Comparison of ENCODE assay signal across 17 cellular contexts in the genomic region with DNA sequence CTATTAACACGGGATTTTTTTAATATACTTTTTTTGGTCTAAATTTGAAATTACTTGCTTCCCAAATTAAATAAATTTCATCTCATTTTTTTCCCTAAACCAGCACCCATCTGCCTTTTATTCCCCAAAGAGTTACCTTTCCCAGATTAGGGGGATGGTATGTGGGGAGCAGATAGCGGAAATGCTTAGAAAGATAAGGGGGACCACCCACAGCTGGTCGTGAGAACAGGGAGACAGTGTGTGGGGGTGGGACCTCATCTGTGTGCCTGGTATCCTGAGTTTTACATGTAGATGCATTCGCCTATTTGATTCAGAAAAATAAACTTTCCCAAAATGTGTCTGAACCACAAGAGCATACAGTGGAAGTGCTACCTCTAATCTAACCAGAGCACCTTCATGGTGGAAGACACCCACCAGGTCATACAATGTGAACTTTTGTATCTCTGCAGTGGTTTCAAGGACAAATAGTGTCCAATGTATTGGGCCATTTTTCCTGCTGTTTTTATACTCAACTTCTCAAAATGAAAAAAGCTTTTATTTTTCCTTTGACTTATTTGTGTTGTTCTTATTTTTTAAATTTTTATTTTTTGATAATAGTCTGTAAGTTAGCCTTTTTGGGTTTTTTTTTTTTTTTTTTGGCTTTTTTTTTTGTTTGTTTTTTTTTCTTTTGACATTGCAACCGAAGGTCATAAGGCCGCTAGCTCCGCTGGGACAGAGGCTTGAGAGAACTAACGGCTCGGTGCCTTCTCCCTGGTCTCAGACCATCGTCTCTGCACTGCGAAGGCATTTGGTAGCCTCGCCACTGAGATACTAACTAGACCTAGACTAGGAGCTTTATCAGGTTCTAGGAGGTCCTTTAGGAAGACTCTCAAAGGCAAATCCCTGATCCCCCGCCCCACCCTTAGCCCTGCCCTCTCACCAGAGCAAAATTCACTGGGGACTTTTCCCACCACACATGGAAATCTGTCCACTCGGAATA.
A peak's percentile ranks its signal among the peaks of the same experiment; 100 is the strongest.
DNase-seq lines count a peak whose midpoint lies in the region; ATAC-seq, FAIRE-seq and TF ChIP-seq lines count a peak whose summit lies in the region.
"Had no signal": no experiment of that assay in that cellular context is flagged by ENCODE, and none has a peak within 500 bp of the region (broad histone marks: within the 10 kb centered on the region; RNA-seq: fewer than 3 reads in every experiment).

No MANE protein-coding gene starts in this region.

- in situ Hi-C loops in HepG2 (cut with HindIII; ENCODE audit: extremely low pct_ligation_motif_present, low pct_unique_long_range_greater_than_20kb), result no loop called here

- H3K9me3 ChIP-seq in HepG2 (ENCODE audit: low read length), result no peaks in the 10 kb centered on the region
- no peaks in the 10 kb centered on the region for H3K9me3 ChIP-seq in right lobe of liver
- H3K9me3 ChIP-seq in MM.1S (replicated peaks; ENCODE audit: insufficient read depth, low read length), result no peaks in the 10 kb centered on the region
- H3K9me3 ChIP-seq: BLaER1, Caco-2 had no signal

- no peaks in the 10 kb centered on the region for H3K27me3 ChIP-seq in HepG2 (ENCODE audit: control insufficient read depth in 1 of 2, insufficient read depth in 2 of 2, low read length in 2 of 2)
- H3K27me3 ChIP-seq in right lobe of liver, result no peaks in the 10 kb centered on the region
- H3K27me3 ChIP-seq in MM.1S (replicated peaks; ENCODE audit: insufficient read depth, low read length), result no peaks in the 10 kb centered on the region
- H3K27me3 ChIP-seq: BLaER1 had no signal

- no peaks in the 10 kb centered on the region for H4K20me1 ChIP-seq in HepG2 (ENCODE audit: insufficient read depth, low read length)
- no peaks in the 10 kb centered on the region for H4K20me1 ChIP-seq in MM.1S (ENCODE audit: insufficient read depth, low read length)
- H4K20me1 ChIP-seq: BLaER1 had no signal

- H3K4me2 ChIP-seq in HepG2 (ENCODE audit: low read depth, low read length) (no peak overlapping the region), MM.1S (ENCODE audit: low read depth, low read length) (no peak overlapping the region)
- H3K4me2 ChIP-seq: BLaER1 had no signal

- no peak for TF ChIP-seq RAD21 in HepG2 (CRISPR knock-in tag; IDR thresholded peaks at IDR 0.05)

- no peak for ATAC-seq in HepG2
- no peak for ATAC-seq in right lobe of liver
- ATAC-seq: HCT116 had no signal

- WGBS in HepG2 (ENCODE audit: low lambda C conversion rate), result 90% methylated on average over 14 of the region's 14 CpGs
- 85% methylated on average over 10 of the region's 14 CpGs for WGBS in right lobe of liver (ENCODE audit: insufficient coverage, low coverage, low lambda C conversion rate, missing lambda C conversion rate)

- H2AFZ ChIP-seq in HepG2 (ENCODE audit: low read length) (no peak overlapping the region), MM.1S (ENCODE audit: low read length) (no peak overlapping the region)

- FAIRE-seq in HepG2 (lab: Jason Lieb, UNC), result no peak
- FAIRE-seq in endometrium (lab: Jason Lieb, UNC), result peak; percentile 26
- FAIRE-seq: GM19239 had no signal

- H3K79me2 ChIP-seq in HepG2 (ENCODE audit: insufficient read depth, low read length), result no peaks in the 10 kb centered on the region
- H3K79me2 ChIP-seq in MM.1S (ENCODE audit: low read length), result no peaks in the 10 kb centered on the region

- H3K9me2 ChIP-seq in MM.1S (replicated peaks; ENCODE audit: insufficient read depth, low read length), result no peaks in the 10 kb centered on the region

- H3K27ac ChIP-seq in HepG2 (ENCODE audit: extremely low read length, insufficient read depth, low read length), result no peak overlapping the region
- H3K27ac ChIP-seq in right lobe of liver, result no peak overlapping the region
- no peak overlapping the region for H3K27ac ChIP-seq in MM.1S (ENCODE audit: low read length)
- H3K27ac ChIP-seq: BLaER1 had no signal

- intact Hi-C loops in HepG2 (cut with micrococcal nuclease; ENCODE audit: unreplicated experiment) (no loop called here), right lobe of liver (cut with DNase I) (no loop called here), cardiac septum (cut with DNase I) (no loop called here)

- BruUV-seq in HepG2 (replicated peaks; lab: Mats Ljungman, UMichigan), result no TSS peak

- H3K4me1 ChIP-seq in HepG2 (ENCODE audit: insufficient read depth, low read length) (no peaks in the 10 kb centered on the region), right lobe of liver (no peaks in the 10 kb centered on the region), MM.1S (ENCODE audit: low read length) (peaks cover 15% of the 10 kb centered on the region)
- H3K4me1 ChIP-seq: Caco-2 had no signal

- TF ChIP-seq EP300 in HepG2 (IDR thresholded peaks at IDR 0.05; ENCODE audit: low read depth in 2 of 2, low read length in 2 of 2) (no peak), HepG2 (CRISPR knock-in tag; IDR thresholded peaks at IDR 0.05; ENCODE audit: borderline replicate concordance) (no peak)

- CTCF ChIA-PET in HepG2 (lab: Yijun Ruan, JAX; ENCODE audit: low intra/inter-chr PET ratio, low total read pairs), result no interaction called here

- POLR2A ChIA-PET in HepG2 (lab: Yijun Ruan, JAX), result no interaction called here

- no peak overlapping the region for H3K4me3 ChIP-seq in HepG2 (replicated peaks in 1 of 3; ENCODE audit: insufficient read depth in 1 of 3, low read depth in 2 of 3, low read length in 3 of 3)
- no peak overlapping the region for H3K4me3 ChIP-seq in right lobe of liver
- no peak overlapping the region for H3K4me3 ChIP-seq in MM.1S (ENCODE audit: low read length)
- H3K4me3 ChIP-seq: BLaER1 had no signal

- TF ChIP-seq CTCF in HepG2 (CRISPR knock-in tag; IDR thresholded peaks at IDR 0.05), result no peak
- TF ChIP-seq CTCF in right lobe of liver (IDR thresholded peaks at IDR 0.05), result no peak
- no peak for TF ChIP-seq CTCF in MM.1S (IDR thresholded peaks at IDR 0.05; ENCODE audit: low read length)

- peaks cover 1 to 25% of the 10 kb centered on the region in 2 experiments; a peak in 4 of 5 replicates for H3K36me3 ChIP-seq in HepG2 (replicated peaks in 1 of 2; ENCODE audit: control insufficient read depth in 1 of 2, insufficient read depth in 2 of 2, low read length in 2 of 2)
- H3K36me3 ChIP-seq in right lobe of liver, result peaks cover 0 to 6% (median 1%) of the 10 kb centered on the region in 4 donors
- no peaks in the 10 kb centered on the region for H3K36me3 ChIP-seq in MM.1S (replicated peaks; ENCODE audit: insufficient read depth, low read length)
- H3K36me3 ChIP-seq: BLaER1 had no signal

- no peak overlapping the region for H3K9ac ChIP-seq in HepG2 (ENCODE audit: insufficient read depth, low read depth, low read length)
- no peak overlapping the region for H3K9ac ChIP-seq in MM.1S (ENCODE audit: low read length)
- H3K9ac ChIP-seq: BLaER1 had no signal

- DNase-seq in HepG2 (ENCODE audit: low spot score), result no peak
- DNase-seq in right lobe of liver, result no peak
- DNase-seq in iPS-NIHi7 (ENCODE audit: extremely low spot score), result peak; percentile 16
- no peak for DNase-seq in NOMO-1 (lab: John Stamatoyannopoulos, UW; ENCODE audit: unreplicated experiment in 2 of 2)
- no peak for DNase-seq in NCI-H2107 (lab: John Stamatoyannopoulos, UW)
- no peak for DNase-seq in cardiac septum (ENCODE audit: low spot score)
- DNase-seq in MM.1S, result no peak
- DNase-seq: 8988T; AML-193; Caco-2; CD8-positive, alpha-beta memory T cell; DND-41; GF-D8 had no signal

- peaks cover 7% of the 10 kb centered on the region; the same call in 1 of the 2 replicates for H3F3A ChIP-seq in MM.1S (ENCODE audit: insufficient read depth, low read length)

- no peak for TF ChIP-seq POLR2A in HepG2 (IDR thresholded peaks at IDR 0.05; ENCODE audit: insufficient read depth in 1 of 2, low read depth in 2 of 2, low read length in 2 of 2)
- no peak for TF ChIP-seq POLR2A in right lobe of liver (IDR thresholded peaks at IDR 0.05)

TF ChIP-seq in HepG2, 621 proteins besides CTCF, POLR2A, EP300 and RAD21:
- TF ChIP-seq HNRNPL (IDR thresholded peaks at IDR 0.05; ENCODE audit: low read depth, low read length), result no peak
- TF ChIP-seq, protein P1, sequence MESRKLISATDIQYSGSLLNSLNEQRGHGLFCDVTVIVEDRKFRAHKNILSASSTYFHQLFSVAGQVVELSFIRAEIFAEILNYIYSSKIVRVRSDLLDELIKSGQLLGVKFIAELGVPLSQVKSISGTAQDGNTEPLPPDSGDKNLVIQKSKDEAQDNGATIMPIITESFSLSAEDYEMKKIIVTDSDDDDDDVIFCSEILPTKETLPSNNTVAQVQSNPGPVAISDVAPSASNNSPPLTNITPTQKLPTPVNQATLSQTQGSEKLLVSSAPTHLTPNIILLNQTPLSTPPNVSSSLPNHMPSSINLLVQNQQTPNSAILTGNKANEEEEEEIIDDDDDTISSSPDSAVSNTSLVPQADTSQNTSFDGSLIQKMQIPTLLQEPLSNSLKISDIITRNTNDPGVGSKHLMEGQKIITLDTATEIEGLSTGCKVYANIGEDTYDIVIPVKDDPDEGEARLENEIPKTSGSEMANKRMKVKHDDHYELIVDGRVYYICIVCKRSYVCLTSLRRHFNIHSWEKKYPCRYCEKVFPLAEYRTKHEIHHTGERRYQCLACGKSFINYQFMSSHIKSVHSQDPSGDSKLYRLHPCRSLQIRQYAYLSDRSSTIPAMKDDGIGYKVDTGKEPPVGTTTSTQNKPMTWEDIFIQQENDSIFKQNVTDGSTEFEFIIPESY (CRISPR knock-in tag; IDR thresholded peaks at IDR 0.05), result peak; percentile 28; the same call in 1 of the 2 replicates
